Comparison of ENCODE assay signal across 1 cellular context in genomic region chr11:130002352-130002845, GRCh38.
A peak's percentile ranks its signal among the peaks of the same experiment; 100 is the strongest.
TF ChIP-seq lines count a peak whose summit lies in the region.

A gene with protein sequence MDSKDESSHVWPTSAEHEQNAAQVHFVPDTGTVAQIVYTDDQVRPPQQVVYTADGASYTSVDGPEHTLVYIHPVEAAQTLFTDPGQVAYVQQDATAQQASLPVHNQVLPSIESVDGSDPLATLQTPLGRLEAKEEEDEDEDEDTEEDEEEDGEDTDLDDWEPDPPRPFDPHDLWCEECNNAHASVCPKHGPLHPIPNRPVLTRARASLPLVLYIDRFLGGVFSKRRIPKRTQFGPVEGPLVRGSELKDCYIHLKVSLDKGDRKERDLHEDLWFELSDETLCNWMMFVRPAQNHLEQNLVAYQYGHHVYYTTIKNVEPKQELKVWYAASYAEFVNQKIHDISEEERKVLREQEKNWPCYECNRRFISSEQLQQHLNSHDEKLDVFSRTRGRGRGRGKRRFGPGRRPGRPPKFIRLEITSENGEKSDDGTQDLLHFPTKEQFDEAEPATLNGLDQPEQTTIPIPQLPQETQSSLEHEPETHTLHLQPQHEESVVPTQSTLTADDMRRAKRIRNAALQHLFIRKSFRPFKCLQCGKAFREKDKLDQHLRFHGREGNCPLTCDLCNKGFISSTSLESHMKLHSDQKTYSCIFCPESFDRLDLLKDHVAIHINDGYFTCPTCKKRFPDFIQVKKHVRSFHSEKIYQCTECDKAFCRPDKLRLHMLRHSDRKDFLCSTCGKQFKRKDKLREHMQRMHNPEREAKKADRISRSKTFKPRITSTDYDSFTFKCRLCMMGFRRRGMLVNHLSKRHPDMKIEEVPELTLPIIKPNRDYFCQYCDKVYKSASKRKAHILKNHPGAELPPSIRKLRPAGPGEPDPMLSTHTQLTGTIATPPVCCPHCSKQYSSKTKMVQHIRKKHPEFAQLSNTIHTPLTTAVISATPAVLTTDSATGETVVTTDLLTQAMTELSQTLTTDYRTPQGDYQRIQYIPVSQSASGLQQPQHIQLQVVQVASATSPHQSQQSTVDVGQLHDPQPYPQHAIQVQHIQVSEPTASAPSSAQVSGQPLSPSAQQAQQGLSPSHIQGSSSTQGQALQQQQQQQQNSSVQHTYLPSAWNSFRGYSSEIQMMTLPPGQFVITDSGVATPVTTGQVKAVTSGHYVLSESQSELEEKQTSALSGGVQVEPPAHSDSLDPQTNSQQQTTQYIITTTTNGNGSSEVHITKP (minus strand): TSS chr11:130002835. CDS start chr11:129960964, 41,871 bp downstream.

TF ChIP-seq in K562, 482 proteins besides CTCF, POLR2A, EP300 and RAD21 (continued from another document and continues in another):
- TF ChIP-seq TAF15 (IDR thresholded peaks at IDR 0.05; ENCODE audit: low read depth, low read length) (no peak), ZNF75A (CRISPR knock-in tag; IDR thresholded peaks at IDR 0.05) (no peak), ZNF740 (CRISPR knock-in tag; IDR thresholded peaks at IDR 0.05) (peak; percentile 99), ZNF740 (tag; IDR thresholded peaks at IDR 0.05) (peak in 1 of 2 experiments; percentile 100; a peak in 2 of 4 replicates), HES1 (IDR thresholded peaks at IDR 0.05; ENCODE audit: low read depth) (no peak), SNIP1 (IDR thresholded peaks at IDR 0.05; ENCODE audit: low read depth) (no peak), CUX1 (CRISPR knock-in tag; IDR thresholded peaks at IDR 0.05) (no peak), ILK (tag; IDR thresholded peaks at IDR 0.05; ENCODE audit: borderline replicate concordance, low read depth) (no peak), SRSF3 (IDR thresholded peaks at IDR 0.05; ENCODE audit: insufficient read depth, low read length) (no peak), ZC3H4 (CRISPR knock-in tag; IDR thresholded peaks at IDR 0.05; ENCODE audit: borderline replicate concordance) (no peak), OTX1 (CRISPR knock-in tag; IDR thresholded peaks at IDR 0.05) (no peak), ZNF79 (CRISPR knock-in tag; IDR thresholded peaks at IDR 0.05; ENCODE audit: low read depth) (no peak), TRIM28 (IDR thresholded peaks at IDR 0.05) (no peak), CREBBP (IDR thresholded peaks at IDR 0.05; ENCODE audit: low read depth, low read length) (no peak), ADNP (tag; IDR thresholded peaks at IDR 0.05) (no peak), CSDE1 (IDR thresholded peaks at IDR 0.05) (no peak), MEF2D (tag; conservative IDR thresholded peaks at IDR 0.05; ENCODE audit: low read depth) (no peak), SETDB1 (IDR thresholded peaks at IDR 0.05; ENCODE audit: low read length) (no peak), EWSR1 (IDR thresholded peaks at IDR 0.05; ENCODE audit: borderline replicate concordance, low read depth, partially characterized antibody) (no peak), PTRF (tag; IDR thresholded peaks at IDR 0.05) (no peak), DNMT1 (IDR thresholded peaks at IDR 0.05) (no peak), RBM34 (IDR thresholded peaks at IDR 0.05; ENCODE audit: borderline replicate concordance, insufficient read depth, low read length) (no peak), ZNF3 (CRISPR knock-in tag; IDR thresholded peaks at IDR 0.05) (no peak), ZNF445 (CRISPR knock-in tag; IDR thresholded peaks at IDR 0.05; ENCODE audit: low read depth) (no peak), FOXK1 (CRISPR knock-in tag; IDR thresholded peaks at IDR 0.05; ENCODE audit: borderline replicate concordance) (no peak), CCNT2 (IDR thresholded peaks at IDR 0.05; ENCODE audit: borderline replicate concordance, extremely low read depth, insufficient read length, low read depth, low read length) (peak; percentile 51), ZNF609 (CRISPR knock-in tag; IDR thresholded peaks at IDR 0.05; ENCODE audit: borderline replicate concordance) (no peak), ATF7 (IDR thresholded peaks at IDR 0.05) (peak; percentile 100), POU5F1 (IDR thresholded peaks at IDR 0.05; ENCODE audit: borderline replicate concordance, low read depth, low read length, partially characterized antibody) (no peak), CBFA2T3 (IDR thresholded peaks at IDR 0.05) (no peak), SMAD3 (CRISPR knock-in tag; conservative IDR thresholded peaks at IDR 0.05) (no peak), SMARCA4 (IDR thresholded peaks at IDR 0.05) (no peak), ZNF232 (CRISPR knock-in tag; IDR thresholded peaks at IDR 0.05) (no peak), NCOA1 (IDR thresholded peaks at IDR 0.05; ENCODE audit: low read depth) (no peak; the same call in 1 of the 2 replicates), PRPF4 (IDR thresholded peaks at IDR 0.05; ENCODE audit: insufficient read depth, low read depth, low read length, poor library complexity, severe bottlenecking) (no peak), NONO (IDR thresholded peaks at IDR 0.05; ENCODE audit: low read depth in 2 of 2, low read length in 1 of 2) (peak in 1 of 2 experiments; percentile 96; a peak in 2 of 4 replicates), GTF2A2 (tag; IDR thresholded peaks at IDR 0.05) (no peak), NELFE (IDR thresholded peaks at IDR 0.05; ENCODE audit: insufficient read depth, insufficient read length) (no peak), GABPB2 (CRISPR knock-in tag; conservative IDR thresholded peaks at IDR 0.05) (no peak), ZFX (CRISPR knock-in tag; IDR thresholded peaks at IDR 0.05) (no peak), MCM3 (IDR thresholded peaks at IDR 0.05) (no peak)
- TF ChIP-seq, protein P1, sequence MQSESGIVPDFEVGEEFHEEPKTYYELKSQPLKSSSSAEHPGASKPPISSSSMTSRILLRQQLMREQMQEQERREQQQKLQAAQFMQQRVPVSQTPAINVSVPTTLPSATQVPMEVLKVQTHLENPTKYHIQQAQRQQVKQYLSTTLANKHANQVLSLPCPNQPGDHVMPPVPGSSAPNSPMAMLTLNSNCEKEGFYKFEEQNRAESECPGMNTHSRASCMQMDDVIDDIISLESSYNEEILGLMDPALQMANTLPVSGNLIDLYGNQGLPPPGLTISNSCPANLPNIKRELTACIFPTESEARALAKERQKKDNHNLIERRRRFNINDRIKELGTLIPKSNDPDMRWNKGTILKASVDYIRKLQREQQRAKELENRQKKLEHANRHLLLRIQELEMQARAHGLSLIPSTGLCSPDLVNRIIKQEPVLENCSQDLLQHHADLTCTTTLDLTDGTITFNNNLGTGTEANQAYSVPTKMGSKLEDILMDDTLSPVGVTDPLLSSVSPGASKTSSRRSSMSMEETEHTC (IDR thresholded peaks at IDR 0.05) = no peak
